19 cellular contexts compared by ENCODE assay signal in the genomic region with DNA sequence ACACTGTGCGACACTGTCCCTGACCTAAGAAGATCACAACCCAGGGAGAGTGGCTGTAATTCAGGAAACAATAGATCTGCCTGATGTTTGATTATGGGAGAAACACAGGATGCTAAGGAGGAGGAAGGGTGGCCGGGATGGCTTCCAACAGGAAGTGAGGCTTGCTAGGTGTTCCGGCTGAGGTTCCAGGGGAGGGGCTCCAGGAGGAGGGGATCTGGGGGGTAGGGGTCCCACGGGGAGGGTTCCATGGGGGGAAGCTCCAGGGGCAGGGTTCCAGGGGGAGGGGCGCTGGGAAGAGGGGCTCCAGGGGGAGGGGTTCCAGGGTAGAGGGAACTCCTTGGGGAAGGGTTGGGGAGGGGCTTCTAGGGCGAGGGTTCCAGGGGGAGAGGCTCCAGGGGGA. TPM values are rescaled to one million over a fixed set of nuclear protein-coding genes. Genes with fewer than 3 reads are reported as not detected.
"Had no signal": no experiment of that assay in that cellular context is flagged by ENCODE, and none has a peak within 500 bp of the region (broad histone marks: within the 10 kb centered on the region; RNA-seq: fewer than 3 reads in every experiment).

No MANE protein-coding gene starts in this region.

- H3K4me3 Mint-ChIP-seq: activated B cell treated with CpG ODN at 0.5 μM for 24 hours; activated CD4-positive, alpha-beta memory T cell treated with anti-CD3 and anti-CD28 coated beads for 36 hours; activated naive CD8-positive, alpha-beta T cell; endodermal cell; naive B cell; stimulated activated effector memory CD8-positive, alpha-beta T cell treated with anti-CD3 and anti-CD28 coated beads, Interleukin-12 subunit alpha, Interleukin-12 subunit beta, amount 100 ng/mL, for 72 hours; T-helper 2 cell treated with Interferon-gamma antibody and Interleukin-4, amounts not matched to agents 5 μg/mL and 100 μg/mL, for 36 hours; type B pancreatic cell had no signal

- DNase-seq: activated B cell treated with CpG ODN at 0.5 μM for 24 hours; activated CD4-positive, alpha-beta memory T cell treated with anti-CD3 and anti-CD28 coated beads for 36 hours; activated CD4-positive, alpha-beta T cell treated with anti-CD3 and anti-CD28 coated beads for 4 hours; activated T-cell treated with anti-CD3 and anti-CD28 coated beads for 4 hours; endodermal cell; heart left ventricle; kidney glomerular epithelial cell; mesenchymal stem cell; mucosa of descending colon; naive B cell; right lobe of liver; stimulated activated CD4-positive, alpha-beta T cell treated with anti-CD3 and anti-CD28 coated beads, Interleukin-4, amount 100 ng/mL, for 24 hours had no signal

- H3K27ac Mint-ChIP-seq: activated B cell treated with CpG ODN at 0.5 μM for 24 hours; activated CD4-positive, alpha-beta memory T cell treated with anti-CD3 and anti-CD28 coated beads for 36 hours; activated naive CD8-positive, alpha-beta T cell; endodermal cell; naive B cell; stimulated activated effector memory CD8-positive, alpha-beta T cell treated with anti-CD3 and anti-CD28 coated beads, Interleukin-12 subunit alpha, Interleukin-12 subunit beta, amount 100 ng/mL, for 72 hours; T-helper 2 cell treated with Interferon-gamma antibody and Interleukin-4, amounts not matched to agents 5 μg/mL and 100 μg/mL, for 36 hours; type B pancreatic cell had no signal

- H3K27ac ChIP-seq: epithelial cell of prostate, parathyroid adenoma, right lobe of liver had no signal

- H3K4me1 Mint-ChIP-seq: activated B cell treated with CpG ODN at 0.5 μM for 24 hours; naive B cell; stimulated activated effector memory CD8-positive, alpha-beta T cell treated with anti-CD3 and anti-CD28 coated beads, Interleukin-12 subunit alpha, Interleukin-12 subunit beta, amount 100 ng/mL, for 72 hours had no signal

- H3K36me3 Mint-ChIP-seq: activated CD4-positive, alpha-beta memory T cell treated with anti-CD3 and anti-CD28 coated beads for 36 hours; activated naive CD8-positive, alpha-beta T cell; naive B cell; stimulated activated effector memory CD8-positive, alpha-beta T cell treated with anti-CD3 and anti-CD28 coated beads, Interleukin-12 subunit alpha, Interleukin-12 subunit beta, amount 100 ng/mL, for 72 hours; type B pancreatic cell had no signal

- H3K9me3 ChIP-seq: heart left ventricle, mucosa of descending colon, right lobe of liver had no signal

- ATAC-seq: heart left ventricle; mucosa of descending colon; right lobe of liver; stimulated activated effector memory CD8-positive, alpha-beta T cell treated with anti-CD3 and anti-CD28 coated beads, Interleukin-12 subunit alpha, Interleukin-12 subunit beta, amount 100 ng/mL, for 72 hours had no signal

- H3K27me3 ChIP-seq: heart left ventricle, right lobe of liver had no signal

- H3K27me3 Mint-ChIP-seq: type B pancreatic cell had no signal

- H3K9me3 Mint-ChIP-seq: activated B cell treated with CpG ODN at 0.5 μM for 24 hours; activated CD4-positive, alpha-beta memory T cell treated with anti-CD3 and anti-CD28 coated beads for 36 hours; endodermal cell; stimulated activated effector memory CD8-positive, alpha-beta T cell treated with anti-CD3 and anti-CD28 coated beads, Interleukin-12 subunit alpha, Interleukin-12 subunit beta, amount 100 ng/mL, for 72 hours; T-helper 2 cell treated with Interferon-gamma antibody and Interleukin-4, amounts not matched to agents 5 μg/mL and 100 μg/mL, for 36 hours; type B pancreatic cell had no signal

- H3K36me3 ChIP-seq: heart left ventricle, right lobe of liver had no signal

- H3K4me3 ChIP-seq: heart left ventricle, mucosa of descending colon, right lobe of liver, smooth muscle cell had no signal

- H3K4me1 ChIP-seq: parathyroid adenoma, right lobe of liver had no signal

RNA-seq across cellular contexts. Expression of a gene that starts 48.6 kb away (rescaled TPM):
- total RNA-seq: activated B cell treated with CpG ODN at 0.5 μM for 24 hours; activated CD4-positive, alpha-beta memory T cell treated with anti-CD3 and anti-CD28 coated beads for 36 hours had no signal
